Comparison of ENCODE assay signal across 5 cellular contexts in genomic region chr2:24197213-24197612, GRCh38. TPM values are rescaled to one million over a fixed set of nuclear protein-coding genes. Genes with fewer than 3 reads are reported as not detected.
"Had no signal": no experiment of that assay in that cellular context is flagged by ENCODE, and none has a peak within 500 bp of the region (broad histone marks: within the 10 kb centered on the region; RNA-seq: fewer than 3 reads in every experiment).

No MANE protein-coding gene starts in this region.

RNA-seq across cellular contexts. Expression of gene FAM228A, which starts 22.4 kb away (rescaled TPM):
- total RNA-seq: colonic mucosa, dermis blood vessel endothelial cell, epithelial cell of proximal tubule, esophagus mucosa, glomerular endothelial cell had no signal
